ENCODE assay signal across 1 cellular context in genomic region chr1:53409695-53410094, GRCh38.
TF ChIP-seq lines count a peak whose summit lies in the region.

No MANE protein-coding gene starts in this region.

TF ChIP-seq in HepG2, 621 proteins besides CTCF, POLR2A, EP300 and RAD21 (continued from another document):
- no peak for TF ChIP-seq FUBP1 (CRISPR knock-in tag; IDR thresholded peaks at IDR 0.05; ENCODE audit: borderline replicate concordance)
- no peak for TF ChIP-seq ZNF337 (CRISPR knock-in tag; IDR thresholded peaks at IDR 0.05; ENCODE audit: borderline replicate concordance, low read depth)
- no peak for TF ChIP-seq ZNF639 (CRISPR knock-in tag; conservative IDR thresholded peaks at IDR 0.05)
- TF ChIP-seq ZNF674 (CRISPR knock-in tag; IDR thresholded peaks at IDR 0.05; ENCODE audit: low read depth): no peak
- TF ChIP-seq ZBTB14 (CRISPR knock-in tag; IDR thresholded peaks at IDR 0.05): no peak
- no peak for TF ChIP-seq MLLT10 (CRISPR knock-in tag; IDR thresholded peaks at IDR 0.05)
- TF ChIP-seq ZNF672 (CRISPR knock-in tag; IDR thresholded peaks at IDR 0.05): no peak
- no peak for TF ChIP-seq ETV5 (CRISPR knock-in tag; IDR thresholded peaks at IDR 0.05; ENCODE audit: borderline replicate concordance)
- TF ChIP-seq FOXO1 (CRISPR knock-in tag; IDR thresholded peaks at IDR 0.05): no peak
